2 cellular contexts compared by ENCODE assay signal in genomic region chr21:25955646-25956045, GRCh38.
TF ChIP-seq lines count a peak whose summit lies in the region.

No MANE protein-coding gene starts in this region.

TF ChIP-seq in GM23338, 12 proteins besides CTCF, POLR2A, EP300 and RAD21:
- TF ChIP-seq REST (IDR thresholded peaks at IDR 0.05; ENCODE audit: unreplicated experiment) (no peak), ETS1 (IDR thresholded peaks at IDR 0.05) (no peak), EZH2phosphoT487 (IDR thresholded peaks at IDR 0.05; ENCODE audit: unreplicated experiment) (no peak), JUNB (IDR thresholded peaks at IDR 0.05; ENCODE audit: unreplicated experiment) (no peak), CREB1 (CRISPR knock-in tag; IDR thresholded peaks at IDR 0.05; ENCODE audit: low read depth) (no peak), ZNF114 (CRISPR knock-in tag; IDR thresholded peaks at IDR 0.05) (no peak), NANOG (IDR thresholded peaks at IDR 0.05; ENCODE audit: borderline replicate concordance) (no peak)

TF ChIP-seq in WTC11, 78 proteins besides CTCF, POLR2A, EP300 and RAD21 (continued from another document):
- no peak for TF ChIP-seq ZNF532 (CRISPR knock-in tag; IDR thresholded peaks at IDR 0.05; ENCODE audit: borderline replicate concordance)
- no peak for TF ChIP-seq ZNF219 (CRISPR knock-in tag; IDR thresholded peaks at IDR 0.05; ENCODE audit: borderline replicate concordance)
- no peak for TF ChIP-seq ZMAT4 (CRISPR knock-in tag; IDR thresholded peaks at IDR 0.05)
- no peak for TF ChIP-seq AR (CRISPR knock-in tag; IDR thresholded peaks at IDR 0.05)
- TF ChIP-seq PREB (CRISPR knock-in tag; IDR thresholded peaks at IDR 0.05; ENCODE audit: borderline replicate concordance), result no peak
- no peak for TF ChIP-seq ZNF317 (CRISPR knock-in tag; IDR thresholded peaks at IDR 0.05; ENCODE audit: borderline replicate concordance, low read depth)
- no peak for TF ChIP-seq RELA (CRISPR knock-in tag; IDR thresholded peaks at IDR 0.05; ENCODE audit: borderline replicate concordance)
- no peak for TF ChIP-seq FOXJ3 (CRISPR knock-in tag; IDR thresholded peaks at IDR 0.05; ENCODE audit: borderline replicate concordance)
- TF ChIP-seq MYBL2 (CRISPR knock-in tag; IDR thresholded peaks at IDR 0.05), result no peak
- no peak for TF ChIP-seq SMAD3 (CRISPR knock-in tag; IDR thresholded peaks at IDR 0.05; ENCODE audit: borderline replicate concordance)
- no peak for TF ChIP-seq ZNF396 (CRISPR knock-in tag; IDR thresholded peaks at IDR 0.05; ENCODE audit: borderline replicate concordance)
